8 cellular contexts compared by ENCODE assay signal in the genomic region with DNA sequence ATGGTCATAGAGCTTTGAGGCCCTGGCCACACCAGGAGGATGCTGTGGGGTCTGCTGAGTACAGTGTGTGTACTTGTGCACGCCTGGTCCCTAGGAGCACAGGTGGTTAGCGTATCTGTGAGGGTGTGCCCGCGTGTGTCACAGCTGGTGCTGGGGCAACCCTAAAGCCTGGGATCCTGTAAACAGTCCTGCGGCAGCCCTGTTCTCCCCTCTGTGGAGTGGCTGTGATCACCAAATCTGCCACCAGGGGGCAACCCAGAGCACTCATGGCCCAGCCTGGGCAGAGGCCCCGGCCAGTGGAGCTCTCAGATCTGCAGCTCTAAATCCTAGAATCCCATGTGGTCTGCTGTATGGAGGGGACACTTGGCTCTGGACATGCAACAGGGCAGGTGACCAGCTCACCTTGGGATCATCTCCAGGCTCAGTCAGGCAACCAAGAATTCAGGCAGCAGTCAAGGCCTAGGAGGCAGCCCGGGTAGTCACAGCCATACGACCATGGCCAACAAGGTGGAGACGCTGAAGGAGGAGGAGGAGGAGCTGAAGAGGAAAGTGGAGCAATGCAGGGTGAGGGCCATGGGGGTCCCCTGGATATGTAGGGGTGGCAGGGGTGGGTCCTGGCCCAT. TPM values are rescaled to one million over a fixed set of nuclear protein-coding genes. Genes with fewer than 3 reads are reported as not detected.
DNase-seq lines count a peak whose midpoint lies in the region; ATAC-seq, FAIRE-seq and TF ChIP-seq lines count a peak whose summit lies in the region.

No MANE protein-coding gene starts in this region.

- no peak overlapping the region for H3K4me3 ChIP-seq in AG10803 (ENCODE audit: low read length)
- no peak overlapping the region for H3K4me3 ChIP-seq in WI38 (ENCODE audit: low read depth, low read length)
- H3K4me3 ChIP-seq in kidney (ENCODE audit: low read length in 2 of 2) = no peak overlapping the region

- no peak overlapping the region for H3K27ac ChIP-seq in kidney (ENCODE audit: low read depth in 2 of 2, low read length in 2 of 2)

- peaks cover 0 to 14% of the 10 kb centered on the region in 2 donors for H3K4me1 ChIP-seq in kidney (ENCODE audit: control insufficient read depth in 1 of 2, insufficient read depth in 1 of 2, low read depth in 1 of 2, low read length in 2 of 2)

- in situ Hi-C loops in T47D (cut with HindIII; ENCODE audit: low pct_unique_long_range_greater_than_20kb, low sequenced_read_pairs) = no loop called here

- DNase-seq in AG10803 (ENCODE audit: low read depth) (peak; percentile 54), GM19238 (ENCODE audit: insufficient read length, low spot score) (peak; percentile 89), NCI-H1694 (lab: John Stamatoyannopoulos, UW) (peak; percentile 65), T47D (ENCODE audit: low read depth in 1 of 2, low spot score in 1 of 2) (peak; percentile 71 to 83), kidney (peak; percentile 93)
- DNase-seq in stimulated activated CD4-positive, alpha-beta T cell treated with anti-CD3 and anti-CD28 coated beads, Interleukin-1b, Interleukin-23, amount 100 ng/mL, for 4 hours (ENCODE audit: low read depth in 2 of 2) = peak; percentile 90 to 91

- no peak for FAIRE-seq in kidney (lab: Jason Lieb, UNC)

- H3K36me3 ChIP-seq in kidney (ENCODE audit: control insufficient read depth in 1 of 2, insufficient read depth in 2 of 2, low read length in 2 of 2) = no peaks in the 10 kb centered on the region

- H3K9me3 ChIP-seq in kidney (ENCODE audit: control insufficient read depth in 1 of 2, low read length in 2 of 2) = no peaks in the 10 kb centered on the region

- no peak overlapping the region for H3K9ac ChIP-seq in kidney (ENCODE audit: low read length in 2 of 2)

- peak; percentile 92 for TF ChIP-seq CTCF in AG10803 (conservative IDR thresholded peaks at IDR 0.05; ENCODE audit: low read length)
- peak; percentile 86 for TF ChIP-seq CTCF in WI38 (IDR thresholded peaks at IDR 0.05; ENCODE audit: low read depth, low read length)
- TF ChIP-seq CTCF in kidney (IDR thresholded peaks at IDR 0.05; ENCODE audit: borderline replicate concordance, extremely low read depth, insufficient read depth) = peak; percentile 90

- intact Hi-C loops in kidney (cut with DNase I) = loop anchor here (5.0 to 10.0 kb wide), 2 partner anchors 39 to 151 kb away; no protein-coding TSS in a partner anchor

- no peak for ATAC-seq in HG02981 (IDR thresholded peaks at IDR 0.05; ENCODE audit: unreplicated experiment)

RNA-seq across cellular contexts. Expression of a gene that starts 3.9 kb away (rescaled TPM):
- 12.8 TPM for total RNA-seq in kidney
- 2.2 TPM for polyA plus RNA-seq in kidney (ENCODE audit: insufficient read depth, low read depth, low replicate concordance)

RNA-seq across cellular contexts. Expression of a gene that starts 15.2 kb away (rescaled TPM):
- total RNA-seq in kidney = 6.3 TPM
- 29.6 TPM for polyA plus RNA-seq in kidney (ENCODE audit: insufficient read depth, low read depth, low replicate concordance)

RNA-seq across cellular contexts. Expression of a gene that starts 32.1 kb away (rescaled TPM):
- total RNA-seq in kidney = 227 TPM
- polyA plus RNA-seq in kidney (ENCODE audit: insufficient read depth, low read depth, low replicate concordance) = 496 TPM

RNA-seq across cellular contexts. Expression of a gene that starts 34.7 kb away (rescaled TPM):
- total RNA-seq in kidney = 61.2 TPM
- polyA plus RNA-seq in kidney (ENCODE audit: insufficient read depth, low read depth, low replicate concordance) = 37.5 TPM

RNA-seq across cellular contexts. Expression of a gene that starts 42.8 kb away (rescaled TPM):
- total RNA-seq in kidney = 27.5 TPM
- 26.3 TPM for polyA plus RNA-seq in kidney (ENCODE audit: insufficient read depth, low read depth, low replicate concordance)
